2 cellular contexts compared by ENCODE assay signal in the genomic region with DNA sequence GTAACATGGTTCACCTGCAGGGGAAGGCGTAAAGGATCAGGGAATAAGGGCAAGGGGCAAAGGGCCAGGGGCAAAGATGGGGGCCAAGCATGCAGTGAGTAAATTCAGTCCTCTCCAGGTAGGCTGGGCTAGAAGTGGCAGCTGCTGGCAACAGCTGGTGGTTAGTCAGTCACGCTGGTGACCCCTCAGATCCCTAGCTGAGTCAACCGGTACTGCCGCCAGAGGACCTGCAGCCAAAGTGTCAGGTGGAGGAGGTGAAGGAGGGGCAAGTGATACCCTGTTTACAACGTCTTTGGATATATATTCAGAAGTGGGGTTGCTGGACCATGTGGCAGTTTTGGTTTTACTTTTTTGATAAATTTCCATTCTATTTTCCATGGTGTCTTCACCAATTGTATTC.
TF ChIP-seq lines count a peak whose summit lies in the region.

No MANE protein-coding gene starts in this region.

TF ChIP-seq in GM23338, 12 proteins besides CTCF, POLR2A, EP300 and RAD21:
- TF ChIP-seq STAT1 (IDR thresholded peaks at IDR 0.05; ENCODE audit: unreplicated experiment) (no peak), NANOG (IDR thresholded peaks at IDR 0.05; ENCODE audit: borderline replicate concordance) (no peak), ZNF114 (CRISPR knock-in tag; IDR thresholded peaks at IDR 0.05) (no peak), EZH2 (IDR thresholded peaks at IDR 0.05; ENCODE audit: low read depth, unreplicated experiment) (no peak), JUNB (IDR thresholded peaks at IDR 0.05; ENCODE audit: unreplicated experiment) (no peak), EZH2phosphoT487 (IDR thresholded peaks at IDR 0.05; ENCODE audit: unreplicated experiment) (no peak), ZNF331 (CRISPR knock-in tag; IDR thresholded peaks at IDR 0.05; ENCODE audit: low read depth) (no peak), POLR2AphosphoS5 (IDR thresholded peaks at IDR 0.05; ENCODE audit: low read depth) (no peak), CREB1 (CRISPR knock-in tag; IDR thresholded peaks at IDR 0.05; ENCODE audit: low read depth) (no peak)
- TF ChIP-seq, protein P1, sequence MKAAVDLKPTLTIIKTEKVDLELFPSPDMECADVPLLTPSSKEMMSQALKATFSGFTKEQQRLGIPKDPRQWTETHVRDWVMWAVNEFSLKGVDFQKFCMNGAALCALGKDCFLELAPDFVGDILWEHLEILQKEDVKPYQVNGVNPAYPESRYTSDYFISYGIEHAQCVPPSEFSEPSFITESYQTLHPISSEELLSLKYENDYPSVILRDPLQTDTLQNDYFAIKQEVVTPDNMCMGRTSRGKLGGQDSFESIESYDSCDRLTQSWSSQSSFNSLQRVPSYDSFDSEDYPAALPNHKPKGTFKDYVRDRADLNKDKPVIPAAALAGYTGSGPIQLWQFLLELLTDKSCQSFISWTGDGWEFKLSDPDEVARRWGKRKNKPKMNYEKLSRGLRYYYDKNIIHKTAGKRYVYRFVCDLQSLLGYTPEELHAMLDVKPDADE (IDR thresholded peaks at IDR 0.05), result no peak
- TF ChIP-seq, protein P2, sequence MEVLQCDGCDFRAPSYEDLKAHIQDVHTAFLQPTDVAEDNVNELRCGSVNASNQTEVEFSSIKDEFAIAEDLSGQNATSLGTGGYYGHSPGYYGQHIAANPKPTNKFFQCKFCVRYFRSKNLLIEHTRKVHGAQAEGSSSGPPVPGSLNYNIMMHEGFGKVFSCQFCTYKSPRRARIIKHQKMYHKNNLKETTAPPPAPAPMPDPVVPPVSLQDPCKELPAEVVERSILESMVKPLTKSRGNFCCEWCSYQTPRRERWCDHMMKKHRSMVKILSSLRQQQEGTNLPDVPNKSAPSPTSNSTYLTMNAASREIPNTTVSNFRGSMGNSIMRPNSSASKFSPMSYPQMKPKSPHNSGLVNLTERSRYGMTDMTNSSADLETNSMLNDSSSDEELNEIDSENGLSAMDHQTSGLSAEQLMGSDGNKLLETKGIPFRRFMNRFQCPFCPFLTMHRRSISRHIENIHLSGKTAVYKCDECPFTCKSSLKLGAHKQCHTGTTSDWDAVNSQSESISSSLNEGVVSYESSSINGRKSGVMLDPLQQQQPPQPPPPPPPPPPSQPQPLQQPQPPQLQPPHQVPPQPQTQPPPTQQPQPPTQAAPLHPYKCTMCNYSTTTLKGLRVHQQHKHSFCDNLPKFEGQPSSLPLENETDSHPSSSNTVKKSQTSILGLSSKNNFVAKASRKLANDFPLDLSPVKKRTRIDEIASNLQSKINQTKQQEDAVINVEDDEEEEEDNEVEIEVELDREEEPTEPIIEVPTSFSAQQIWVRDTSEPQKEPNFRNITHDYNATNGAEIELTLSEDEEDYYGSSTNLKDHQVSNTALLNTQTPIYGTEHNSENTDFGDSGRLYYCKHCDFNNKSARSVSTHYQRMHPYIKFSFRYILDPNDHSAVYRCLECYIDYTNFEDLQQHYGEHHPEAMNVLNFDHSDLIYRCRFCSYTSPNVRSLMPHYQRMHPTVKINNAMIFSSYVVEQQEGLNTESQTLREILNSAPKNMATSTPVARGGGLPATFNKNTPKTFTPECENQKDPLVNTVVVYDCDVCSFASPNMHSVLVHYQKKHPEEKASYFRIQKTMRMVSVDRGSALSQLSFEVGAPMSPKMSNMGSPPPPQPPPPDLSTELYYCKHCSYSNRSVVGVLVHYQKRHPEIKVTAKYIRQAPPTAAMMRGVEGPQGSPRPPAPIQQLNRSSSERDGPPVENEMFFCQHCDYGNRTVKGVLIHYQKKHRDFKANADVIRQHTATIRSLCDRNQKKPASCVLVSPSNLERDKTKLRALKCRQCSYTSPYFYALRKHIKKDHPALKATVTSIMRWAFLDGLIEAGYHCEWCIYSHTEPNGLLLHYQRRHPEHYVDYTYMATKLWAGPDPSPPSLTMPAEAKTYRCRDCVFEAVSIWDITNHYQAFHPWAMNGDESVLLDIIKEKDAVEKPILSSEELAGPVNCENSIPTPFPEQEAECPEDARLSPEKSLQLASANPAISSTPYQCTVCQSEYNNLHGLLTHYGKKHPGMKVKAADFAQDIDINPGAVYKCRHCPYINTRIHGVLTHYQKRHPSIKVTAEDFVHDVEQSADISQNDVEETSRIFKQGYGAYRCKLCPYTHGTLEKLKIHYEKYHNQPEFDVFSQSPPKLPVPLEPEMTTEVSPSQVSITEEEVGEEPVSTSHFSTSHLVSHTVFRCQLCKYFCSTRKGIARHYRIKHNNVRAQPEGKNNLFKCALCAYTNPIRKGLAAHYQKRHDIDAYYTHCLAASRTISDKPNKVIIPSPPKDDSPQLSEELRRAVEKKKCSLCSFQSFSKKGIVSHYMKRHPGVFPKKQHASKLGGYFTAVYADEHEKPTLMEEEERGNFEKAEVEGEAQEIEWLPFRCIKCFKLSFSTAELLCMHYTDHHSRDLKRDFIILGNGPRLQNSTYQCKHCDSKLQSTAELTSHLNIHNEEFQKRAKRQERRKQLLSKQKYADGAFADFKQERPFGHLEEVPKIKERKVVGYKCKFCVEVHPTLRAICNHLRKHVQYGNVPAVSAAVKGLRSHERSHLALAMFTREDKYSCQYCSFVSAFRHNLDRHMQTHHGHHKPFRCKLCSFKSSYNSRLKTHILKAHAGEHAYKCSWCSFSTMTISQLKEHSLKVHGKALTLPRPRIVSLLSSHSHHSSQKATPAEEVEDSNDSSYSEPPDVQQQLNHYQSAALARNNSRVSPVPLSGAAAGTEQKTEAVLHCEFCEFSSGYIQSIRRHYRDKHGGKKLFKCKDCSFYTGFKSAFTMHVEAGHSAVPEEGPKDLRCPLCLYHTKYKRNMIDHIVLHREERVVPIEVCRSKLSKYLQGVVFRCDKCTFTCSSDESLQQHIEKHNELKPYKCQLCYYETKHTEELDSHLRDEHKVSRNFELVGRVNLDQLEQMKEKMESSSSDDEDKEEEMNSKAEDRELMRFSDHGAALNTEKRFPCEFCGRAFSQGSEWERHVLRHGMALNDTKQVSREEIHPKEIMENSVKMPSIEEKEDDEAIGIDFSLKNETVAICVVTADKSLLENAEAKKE (CRISPR knock-in tag; IDR thresholded peaks at IDR 0.05), result no peak

TF ChIP-seq in H1, 55 proteins besides CTCF, POLR2A, EP300 and RAD21:
- TF ChIP-seq PHF8 (conservative IDR thresholded peaks at IDR 0.05; ENCODE audit: low read depth, low read length), result no peak
